In genomic region chr9:111615928-111616327, GRCh38 we compare ENCODE assay signal across 24 cellular contexts. TPM values are rescaled to one million over a fixed set of nuclear protein-coding genes. Genes with fewer than 3 reads are reported as not detected.
"Had no signal": no experiment of that assay in that cellular context is flagged by ENCODE, and none has a peak within 500 bp of the region (broad histone marks: within the 10 kb centered on the region; RNA-seq: fewer than 3 reads in every experiment).

No MANE protein-coding gene starts in this region.

- DNase-seq: activated CD4-positive, alpha-beta T cell treated with anti-CD3 and anti-CD28 coated beads, Interleukin-2, amount 10 ng/mL, durations not matched to agents 7 days and 5 days; activated CD4-positive, CD25-positive, alpha-beta regulatory T cell treated with anti-CD3 and anti-CD28 coated beads, Interleukin-2, amount 50 U/mL, for 72 hours; activated CD8-positive, alpha-beta T cell treated with anti-CD3 and anti-CD28 coated beads, Interleukin-2, amount 10 ng/mL, durations not matched to agents 7 days and 5 days; activated gamma-delta T cell; activated naive CD4-positive, alpha-beta T cell treated with anti-CD3 and anti-CD28 coated beads, Interleukin-2, amount 50 U/mL, for 16 hours; anterior cingulate cortex; central memory CD4-positive, alpha-beta T cell; colonic mucosa; dorsolateral prefrontal cortex; gastrocnemius medialis; head of caudate nucleus; islet precursor cell; left cardiac atrium; nephron progenitor cell; right cardiac atrium; stimulated activated CD4-positive, alpha-beta T cell treated with anti-CD3 and anti-CD28 coated beads, Interleukin-1b, Interleukin-23, amount 100 ng/mL, for 48 hours; stimulated activated naive CD8-positive, alpha-beta T cell treated with anti-CD3 and anti-CD28 coated beads, Interleukin-15, amount 100 ng/mL, for 72 hours; tibial artery; WERI-Rb-1 had no signal

- H2AFZ ChIP-seq: parathyroid adenoma had no signal

- H3K4me3 Mint-ChIP-seq: activated CD4-positive, alpha-beta T cell treated with anti-CD3 and anti-CD28 coated beads, Interleukin-2, amount 10 ng/mL, durations not matched to agents 7 days and 5 days; activated CD8-positive, alpha-beta T cell treated with anti-CD3 and anti-CD28 coated beads, Interleukin-2, amount 10 ng/mL, durations not matched to agents 7 days and 5 days; activated T-helper 1 cell treated with anti-CD3 and anti-CD28 coated beads, Interleukin-12 subunit alpha, Interleukin-12 subunit beta, Interleukin-2, Interleukin-4 antibody, amounts not matched to agents 30 ng/mL and 10 ng/mL and 1 ng/mL, durations not matched to agents 14 hours and 24 hours and 36 hours; memory B cell; nephron progenitor cell; stimulated activated naive CD8-positive, alpha-beta T cell treated with anti-CD3 and anti-CD28 coated beads, Interleukin-15, amount 100 ng/mL, for 72 hours had no signal

- H3K27ac ChIP-seq: colonic mucosa, dorsolateral prefrontal cortex, esophagus muscularis mucosa, gastrocnemius medialis, parathyroid adenoma, skin epidermis, tibial artery, WERI-Rb-1 had no signal

- H3K4me1 Mint-ChIP-seq: activated CD4-positive, alpha-beta T cell treated with anti-CD3 and anti-CD28 coated beads, Interleukin-2, amount 10 ng/mL, durations not matched to agents 7 days and 5 days; memory B cell; stimulated activated naive CD8-positive, alpha-beta T cell treated with anti-CD3 and anti-CD28 coated beads, Interleukin-15, amount 100 ng/mL, for 72 hours had no signal

- H3K4me3 ChIP-seq: colonic mucosa, dorsolateral prefrontal cortex, esophagus muscularis mucosa, gastrocnemius medialis, skin epidermis, tibial artery had no signal

- H3K36me3 ChIP-seq: colonic mucosa, esophagus muscularis mucosa, gastrocnemius medialis, tibial artery, WERI-Rb-1 had no signal

- H3K36me3 Mint-ChIP-seq: memory B cell had no signal

- H3K4me1 ChIP-seq: colonic mucosa, esophagus muscularis mucosa, gastrocnemius medialis, tibial artery had no signal

- H3K79me2 ChIP-seq: parathyroid adenoma had no signal

- H3K27ac Mint-ChIP-seq: activated CD4-positive, alpha-beta T cell treated with anti-CD3 and anti-CD28 coated beads, Interleukin-2, amount 10 ng/mL, durations not matched to agents 7 days and 5 days; activated CD8-positive, alpha-beta T cell treated with anti-CD3 and anti-CD28 coated beads, Interleukin-2, amount 10 ng/mL, durations not matched to agents 7 days and 5 days; activated T-helper 1 cell treated with anti-CD3 and anti-CD28 coated beads, Interleukin-12 subunit alpha, Interleukin-12 subunit beta, Interleukin-2, Interleukin-4 antibody, amounts not matched to agents 30 ng/mL and 10 ng/mL and 1 ng/mL, durations not matched to agents 14 hours and 24 hours and 36 hours; memory B cell; nephron progenitor cell; stimulated activated naive CD8-positive, alpha-beta T cell treated with anti-CD3 and anti-CD28 coated beads, Interleukin-15, amount 100 ng/mL, for 72 hours had no signal

- H3K27me3 ChIP-seq: colonic mucosa, dorsolateral prefrontal cortex, gastrocnemius medialis had no signal

- H3K9me3 Mint-ChIP-seq: activated CD4-positive, alpha-beta T cell treated with anti-CD3 and anti-CD28 coated beads, Interleukin-2, amount 10 ng/mL, durations not matched to agents 7 days and 5 days; activated T-helper 1 cell treated with anti-CD3 and anti-CD28 coated beads, Interleukin-12 subunit alpha, Interleukin-12 subunit beta, Interleukin-2, Interleukin-4 antibody, amounts not matched to agents 30 ng/mL and 10 ng/mL and 1 ng/mL, durations not matched to agents 14 hours and 24 hours and 36 hours; memory B cell; stimulated activated naive CD8-positive, alpha-beta T cell treated with anti-CD3 and anti-CD28 coated beads, Interleukin-15, amount 100 ng/mL, for 72 hours had no signal

- H3K9me3 ChIP-seq: colonic mucosa, esophagus muscularis mucosa, gastrocnemius medialis, tibial artery had no signal

- ATAC-seq: activated CD8-positive, alpha-beta T cell treated with anti-CD3 and anti-CD28 coated beads, Interleukin-2, amount 10 ng/mL, durations not matched to agents 7 days and 5 days; gastrocnemius medialis; left cardiac atrium; right cardiac atrium; stimulated activated naive CD8-positive, alpha-beta T cell treated with anti-CD3 and anti-CD28 coated beads, Interleukin-15, amount 100 ng/mL, for 72 hours had no signal

- H3K9ac ChIP-seq: parathyroid adenoma had no signal

RNA-seq across cellular contexts. Expression of gene PTGR1, which starts 16.5 kb away (rescaled TPM):
- total RNA-seq: activated CD8-positive, alpha-beta T cell treated with anti-CD3 and anti-CD28 coated beads, Interleukin-2, amount 10 ng/mL, durations not matched to agents 7 days and 5 days had no signal
